25 cellular contexts compared by ENCODE assay signal in the genomic region with DNA sequence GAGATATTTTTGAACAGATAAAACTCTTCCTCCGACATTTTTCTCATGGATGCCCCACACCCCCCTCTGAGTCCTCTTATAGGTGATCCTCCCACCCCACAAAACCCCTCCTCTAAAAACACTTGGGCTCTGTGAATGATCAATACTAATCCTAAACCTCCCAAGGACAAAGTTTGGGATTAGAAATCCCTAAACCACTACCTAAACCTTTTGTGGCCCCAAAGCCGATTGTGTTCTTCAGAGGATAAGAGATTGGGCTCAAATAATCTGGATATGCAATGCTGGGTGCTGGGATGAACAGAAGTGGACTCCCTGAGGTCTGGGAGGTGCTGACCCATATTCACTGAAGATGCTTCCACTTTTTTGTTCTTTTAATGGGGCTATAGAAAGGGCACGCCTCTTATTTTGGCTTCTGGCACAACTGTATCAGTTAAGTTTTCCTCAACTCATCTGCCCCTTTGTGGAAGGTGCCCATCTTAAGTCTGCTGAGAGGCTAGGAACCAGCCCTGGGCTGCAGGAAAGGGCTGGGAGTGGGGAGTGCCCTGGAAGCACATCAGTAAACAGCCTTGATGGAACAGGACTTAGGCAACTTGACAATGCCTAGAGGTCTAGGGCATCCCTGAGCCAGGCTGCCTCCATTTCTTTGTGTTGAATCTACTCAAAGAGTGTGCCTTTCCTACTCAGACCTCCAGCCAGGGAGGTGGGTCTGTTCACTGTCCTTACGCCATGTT. TPM values are rescaled to one million over a fixed set of nuclear protein-coding genes. Genes with fewer than 3 reads are reported as not detected.
DNase-seq lines count a peak whose midpoint lies in the region; ATAC-seq and TF ChIP-seq lines count a peak whose summit lies in the region.
"Had no signal": no experiment of that assay in that cellular context is flagged by ENCODE, and none has a peak within 500 bp of the region (broad histone marks: within the 10 kb centered on the region; RNA-seq: fewer than 3 reads in every experiment).

A gene with protein sequence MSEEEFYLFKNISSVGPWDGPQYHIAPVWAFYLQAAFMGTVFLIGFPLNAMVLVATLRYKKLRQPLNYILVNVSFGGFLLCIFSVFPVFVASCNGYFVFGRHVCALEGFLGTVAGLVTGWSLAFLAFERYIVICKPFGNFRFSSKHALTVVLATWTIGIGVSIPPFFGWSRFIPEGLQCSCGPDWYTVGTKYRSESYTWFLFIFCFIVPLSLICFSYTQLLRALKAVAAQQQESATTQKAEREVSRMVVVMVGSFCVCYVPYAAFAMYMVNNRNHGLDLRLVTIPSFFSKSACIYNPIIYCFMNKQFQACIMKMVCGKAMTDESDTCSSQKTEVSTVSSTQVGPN (minus strand): TSS at position 51 of the 731 bp plus-strand sequence. CDS start 13 bp downstream, at position 38.

- no peak within 1 kb of the TSS for H3K4me2 ChIP-seq in hepatocyte

- peak within 1 kb of the TSS; percentile 39 for H3K27ac Mint-ChIP-seq in Calu3 (ENCODE audit: unreplicated experiment)
- peak within 1 kb of the TSS; percentile 80 for H3K27ac Mint-ChIP-seq in nephron progenitor cell
- H3K27ac Mint-ChIP-seq: CD4-positive, alpha-beta T cell; T-helper 1 cell treated with Interleukin-12 subunit alpha and Interleukin-12 subunit beta and Interleukin-4 antibody, amounts not matched to agents 30 μg/mL and 1 μg/mL, for 36 hours had no signal

- H3K9me3 Mint-ChIP-seq in Calu3 (ENCODE audit: low read depth, unreplicated experiment) (peaks cover 10% of the 10 kb centered on the region), nephron progenitor cell (peaks cover 26% of the 10 kb centered on the region)

- peaks cover 3% of the 10 kb centered on the region for H3K9me3 ChIP-seq in hepatocyte (ENCODE audit: low read depth)
- H3K9me3 ChIP-seq: Peyer's patch, SJSA1 had no signal

- no peak within 1 kb of the TSS for H3K27ac ChIP-seq in hepatocyte
- no peak within 1 kb of the TSS for H3K27ac ChIP-seq in coronary artery
- H3K27ac ChIP-seq: Peyer's patch, SJSA1 had no signal

- H3K4me1 Mint-ChIP-seq in Calu3 (ENCODE audit: low read depth, unreplicated experiment) (no peaks in the 10 kb centered on the region), nephron progenitor cell (no peaks in the 10 kb centered on the region)

- WGBS in hepatocyte (ENCODE audit: low lambda C conversion rate, missing lambda C conversion rate) = over 99% methylated on average over 4 of the region's 4 CpGs

- peaks cover 2% of the 10 kb centered on the region for H4K20me1 ChIP-seq in hepatocyte (ENCODE audit: insufficient read depth, poor library complexity, severe bottlenecking)

- ATAC-seq in SK-N-SH treated with all-trans-retinoic acid at 6 μM for 48 hours = peak; percentile 22
- ATAC-seq in GM19455 (IDR thresholded peaks at IDR 0.05; ENCODE audit: unreplicated experiment) = no peak
- ATAC-seq: Right ventricle myocardium inferior had no signal

- no peak within 1 kb of the TSS for H2AFZ ChIP-seq in hepatocyte

- H3K4me3 ChIP-seq in hepatocyte (no peak within 1 kb of the TSS), coronary artery (no peak within 1 kb of the TSS)
- H3K4me3 ChIP-seq: Peyer's patch, SJSA1 had no signal

- H3K79me2 ChIP-seq in hepatocyte = no peaks in the 10 kb centered on the region

- intact Hi-C loops in Calu3 (cut with micrococcal nuclease; ENCODE audit: unreplicated experiment) = no loop called here

- H3K27me3 Mint-ChIP-seq in Calu3 (ENCODE audit: unreplicated experiment) (peaks cover 4% of the 10 kb centered on the region), nephron progenitor cell (ENCODE audit: low read depth, poor library complexity) (peaks cover 13% of the 10 kb centered on the region)
- H3K27me3 Mint-ChIP-seq: CD4-positive, alpha-beta T cell had no signal

- no TSS peak for BruUV-seq in Calu3 (replicated peaks; lab: Mats Ljungman, UMichigan)

- H3K4me3 Mint-ChIP-seq in Calu3 (ENCODE audit: low read depth, unreplicated experiment) = no peak within 1 kb of the TSS
- no peak within 1 kb of the TSS for H3K4me3 Mint-ChIP-seq in nephron progenitor cell
- H3K4me3 Mint-ChIP-seq: CD4-positive, alpha-beta T cell; T-helper 1 cell treated with Interleukin-12 subunit alpha and Interleukin-12 subunit beta and Interleukin-4 antibody, amounts not matched to agents 30 μg/mL and 1 μg/mL, for 36 hours had no signal

- H3K27me3 ChIP-seq in hepatocyte = no peaks in the 10 kb centered on the region
- H3K27me3 ChIP-seq: Peyer's patch, SJSA1 had no signal

- H3K36me3 ChIP-seq in hepatocyte (replicated peaks; ENCODE audit: insufficient read depth, low read depth) = peaks cover 4% of the 10 kb centered on the region

- H3K4me1 ChIP-seq in hepatocyte (ENCODE audit: insufficient read depth) = no peaks in the 10 kb centered on the region
- H3K4me1 ChIP-seq: Peyer's patch had no signal

- no peaks in the 10 kb centered on the region for H3K9me2 ChIP-seq in hepatocyte (replicated peaks; ENCODE audit: insufficient read depth)

- TF ChIP-seq CTCF in Calu3 (IDR thresholded peaks at IDR 0.05; ENCODE audit: unreplicated experiment) = no peak
- no peak for TF ChIP-seq CTCF in nephron progenitor cell (IDR thresholded peaks at IDR 0.05)
- TF ChIP-seq CTCF in hepatocyte (IDR thresholded peaks at IDR 0.05; ENCODE audit: poor library complexity) = no peak
- TF ChIP-seq CTCF in coronary artery (IDR thresholded peaks at IDR 0.05) = no peak

- CTCF ChIA-PET in Calu3 (lab: Charles Lee) = no interaction called here

- no peak for DNase-seq in Calu3
- peak; percentile 63 for DNase-seq in NCI-H82 (lab: John Stamatoyannopoulos, UW)
- DNase-seq in nephron progenitor cell = no peak
- no peak for DNase-seq in hepatocyte (ENCODE audit: low spot score)
- DNase-seq in coronary artery (ENCODE audit: low spot score) = no peak
- no peak for DNase-seq in NCI-H748 (lab: John Stamatoyannopoulos, UW; ENCODE audit: unreplicated experiment)
- DNase-seq: CD4-positive, alpha-beta T cell; COR-L47; DND-41; NCI-H1417; NCI-H1694 treated with DMSO at 0.1 percent for 48 hours; NCI-H2081 treated with DMSO at 0.1 percent for 48 hours; NCI-H446; NCI-H526; Peyer's patch had no signal

- H3K36me3 Mint-ChIP-seq in Calu3 (ENCODE audit: insufficient read depth, unreplicated experiment) = peaks cover 54% of the 10 kb centered on the region
- peaks cover 53% of the 10 kb centered on the region for H3K36me3 Mint-ChIP-seq in nephron progenitor cell (ENCODE audit: low read depth)

TF ChIP-seq in SK-N-SH treated with all-trans-retinoic acid at 6 μM for 48 hours, 23 proteins besides CTCF, POLR2A, EP300 and RAD21 (continues in another document):
- no peak for TF ChIP-seq ZNF8 (CRISPR knock-in tag; IDR thresholded peaks at IDR 0.05)
- TF ChIP-seq, protein P1, sequence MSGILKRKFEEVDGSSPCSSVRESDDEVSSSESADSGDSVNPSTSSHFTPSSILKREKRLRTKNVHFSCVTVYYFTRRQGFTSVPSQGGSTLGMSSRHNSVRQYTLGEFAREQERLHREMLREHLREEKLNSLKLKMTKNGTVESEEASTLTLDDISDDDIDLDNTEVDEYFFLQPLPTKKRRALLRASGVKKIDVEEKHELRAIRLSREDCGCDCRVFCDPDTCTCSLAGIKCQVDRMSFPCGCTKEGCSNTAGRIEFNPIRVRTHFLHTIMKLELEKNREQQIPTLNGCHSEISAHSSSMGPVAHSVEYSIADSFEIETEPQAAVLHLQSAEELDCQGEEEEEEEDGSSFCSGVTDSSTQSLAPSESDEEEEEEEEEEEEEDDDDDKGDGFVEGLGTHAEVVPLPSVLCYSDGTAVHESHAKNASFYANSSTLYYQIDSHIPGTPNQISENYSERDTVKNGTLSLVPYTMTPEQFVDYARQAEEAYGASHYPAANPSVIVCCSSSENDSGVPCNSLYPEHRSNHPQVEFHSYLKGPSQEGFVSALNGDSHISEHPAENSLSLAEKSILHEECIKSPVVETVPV (CRISPR knock-in tag; IDR thresholded peaks at IDR 0.05) = no peak
- TF ChIP-seq, protein P2, sequence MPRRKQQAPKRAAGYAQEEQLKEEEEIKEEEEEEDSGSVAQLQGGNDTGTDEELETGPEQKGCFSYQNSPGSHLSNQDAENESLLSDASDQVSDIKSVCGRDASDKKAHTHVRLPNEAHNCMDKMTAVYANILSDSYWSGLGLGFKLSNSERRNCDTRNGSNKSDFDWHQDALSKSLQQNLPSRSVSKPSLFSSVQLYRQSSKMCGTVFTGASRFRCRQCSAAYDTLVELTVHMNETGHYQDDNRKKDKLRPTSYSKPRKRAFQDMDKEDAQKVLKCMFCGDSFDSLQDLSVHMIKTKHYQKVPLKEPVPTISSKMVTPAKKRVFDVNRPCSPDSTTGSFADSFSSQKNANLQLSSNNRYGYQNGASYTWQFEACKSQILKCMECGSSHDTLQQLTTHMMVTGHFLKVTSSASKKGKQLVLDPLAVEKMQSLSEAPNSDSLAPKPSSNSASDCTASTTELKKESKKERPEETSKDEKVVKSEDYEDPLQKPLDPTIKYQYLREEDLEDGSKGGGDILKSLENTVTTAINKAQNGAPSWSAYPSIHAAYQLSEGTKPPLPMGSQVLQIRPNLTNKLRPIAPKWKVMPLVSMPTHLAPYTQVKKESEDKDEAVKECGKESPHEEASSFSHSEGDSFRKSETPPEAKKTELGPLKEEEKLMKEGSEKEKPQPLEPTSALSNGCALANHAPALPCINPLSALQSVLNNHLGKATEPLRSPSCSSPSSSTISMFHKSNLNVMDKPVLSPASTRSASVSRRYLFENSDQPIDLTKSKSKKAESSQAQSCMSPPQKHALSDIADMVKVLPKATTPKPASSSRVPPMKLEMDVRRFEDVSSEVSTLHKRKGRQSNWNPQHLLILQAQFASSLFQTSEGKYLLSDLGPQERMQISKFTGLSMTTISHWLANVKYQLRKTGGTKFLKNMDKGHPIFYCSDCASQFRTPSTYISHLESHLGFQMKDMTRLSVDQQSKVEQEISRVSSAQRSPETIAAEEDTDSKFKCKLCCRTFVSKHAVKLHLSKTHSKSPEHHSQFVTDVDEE (CRISPR knock-in tag; IDR thresholded peaks at IDR 0.05) = no peak
- no peak for TF ChIP-seq ZFP30 (CRISPR knock-in tag; IDR thresholded peaks at IDR 0.05)
- no peak for TF ChIP-seq ZFP3 (CRISPR knock-in tag; IDR thresholded peaks at IDR 0.05)
- no peak for TF ChIP-seq SNAI2 (CRISPR knock-in tag; IDR thresholded peaks at IDR 0.05)
- TF ChIP-seq ZC3H10 (CRISPR knock-in tag; IDR thresholded peaks at IDR 0.05) = no peak
- TF ChIP-seq, protein P3, sequence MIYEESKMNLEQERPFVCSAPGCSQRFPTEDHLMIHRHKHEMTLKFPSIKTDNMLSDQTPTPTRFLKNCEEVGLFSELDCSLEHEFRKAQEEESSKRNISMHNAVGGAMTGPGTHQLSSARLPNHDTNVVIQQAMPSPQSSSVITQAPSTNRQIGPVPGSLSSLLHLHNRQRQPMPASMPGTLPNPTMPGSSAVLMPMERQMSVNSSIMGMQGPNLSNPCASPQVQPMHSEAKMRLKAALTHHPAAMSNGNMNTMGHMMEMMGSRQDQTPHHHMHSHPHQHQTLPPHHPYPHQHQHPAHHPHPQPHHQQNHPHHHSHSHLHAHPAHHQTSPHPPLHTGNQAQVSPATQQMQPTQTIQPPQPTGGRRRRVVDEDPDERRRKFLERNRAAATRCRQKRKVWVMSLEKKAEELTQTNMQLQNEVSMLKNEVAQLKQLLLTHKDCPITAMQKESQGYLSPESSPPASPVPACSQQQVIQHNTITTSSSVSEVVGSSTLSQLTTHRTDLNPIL (CRISPR knock-in tag; IDR thresholded peaks at IDR 0.05; ENCODE audit: low read depth) = no peak
- no peak for TF ChIP-seq ARNTL (CRISPR knock-in tag; IDR thresholded peaks at IDR 0.05; ENCODE audit: borderline replicate concordance, low read depth)

RNA-seq across cellular contexts. Expression of the gene that starts here (rescaled TPM):
- total RNA-seq in Calu3 (2022) = not detected in 2 replicates
- total RNA-seq in hepatocyte = not detected in 2 replicates
- polyA plus RNA-seq in hepatocyte = 0.80 TPM in 1 of 2 replicates, not detected in the other
- total RNA-seq: A673; CD4-positive, alpha-beta T cell; G401; H4; M059J; Peyer's patch; Right ventricle myocardium inferior; SJSA1 had no signal
- polyA plus RNA-seq: BJ had no signal
